8 cellular contexts compared by ENCODE assay signal in the genomic region with DNA sequence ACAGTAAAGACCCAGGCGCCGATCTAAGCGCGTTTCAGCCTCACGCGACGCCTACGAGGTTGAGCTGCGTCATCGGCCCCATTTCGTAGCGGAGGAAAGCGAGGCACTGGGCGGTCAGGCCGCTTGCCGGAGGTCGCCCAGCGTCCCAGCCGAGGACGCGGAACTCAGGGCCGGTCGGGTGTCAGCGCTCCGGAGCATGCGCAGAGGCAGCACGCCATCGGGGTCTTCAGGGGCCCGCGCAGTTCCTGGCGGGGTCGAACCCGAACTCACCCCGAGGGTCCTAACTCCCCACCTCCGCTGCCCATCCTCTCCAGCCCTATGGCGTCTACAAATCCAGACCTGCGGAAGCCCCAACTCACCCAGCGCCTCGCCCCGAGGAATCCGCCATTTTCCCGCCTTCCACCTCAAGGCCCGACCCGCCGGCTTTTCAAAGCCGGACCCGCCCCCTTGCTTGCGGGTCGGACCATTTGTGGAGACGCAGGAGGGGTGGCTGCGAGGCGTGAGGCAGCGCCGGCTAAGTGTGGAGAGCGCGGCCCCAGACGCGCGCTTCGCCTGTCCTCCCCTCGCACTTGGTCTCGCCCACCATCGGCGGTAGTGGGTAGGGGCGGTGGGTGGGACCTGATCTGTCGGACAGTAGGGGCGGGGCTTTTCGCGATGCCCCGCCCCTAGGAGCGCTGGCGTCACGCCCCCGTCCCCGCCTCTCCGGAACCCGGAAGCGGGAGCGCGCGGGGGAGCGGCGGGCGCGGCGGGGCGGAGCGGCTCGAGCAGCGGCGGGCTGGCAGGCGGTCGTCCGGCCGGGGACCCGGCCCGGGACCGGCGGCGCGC. TPM values are rescaled to one million over a fixed set of nuclear protein-coding genes. Genes with fewer than 3 reads are reported as not detected.
A peak's percentile ranks its signal among the peaks of the same experiment; 100 is the strongest.
DNase-seq lines count a peak whose midpoint lies in the region; ATAC-seq and TF ChIP-seq lines count a peak whose summit lies in the region.

Gene HAUS8, minus strand, starts transcription at position 418 of the 825 bp plus-strand sequence. Its CDS starts 30 bp downstream, at position 388.
A gene with protein sequence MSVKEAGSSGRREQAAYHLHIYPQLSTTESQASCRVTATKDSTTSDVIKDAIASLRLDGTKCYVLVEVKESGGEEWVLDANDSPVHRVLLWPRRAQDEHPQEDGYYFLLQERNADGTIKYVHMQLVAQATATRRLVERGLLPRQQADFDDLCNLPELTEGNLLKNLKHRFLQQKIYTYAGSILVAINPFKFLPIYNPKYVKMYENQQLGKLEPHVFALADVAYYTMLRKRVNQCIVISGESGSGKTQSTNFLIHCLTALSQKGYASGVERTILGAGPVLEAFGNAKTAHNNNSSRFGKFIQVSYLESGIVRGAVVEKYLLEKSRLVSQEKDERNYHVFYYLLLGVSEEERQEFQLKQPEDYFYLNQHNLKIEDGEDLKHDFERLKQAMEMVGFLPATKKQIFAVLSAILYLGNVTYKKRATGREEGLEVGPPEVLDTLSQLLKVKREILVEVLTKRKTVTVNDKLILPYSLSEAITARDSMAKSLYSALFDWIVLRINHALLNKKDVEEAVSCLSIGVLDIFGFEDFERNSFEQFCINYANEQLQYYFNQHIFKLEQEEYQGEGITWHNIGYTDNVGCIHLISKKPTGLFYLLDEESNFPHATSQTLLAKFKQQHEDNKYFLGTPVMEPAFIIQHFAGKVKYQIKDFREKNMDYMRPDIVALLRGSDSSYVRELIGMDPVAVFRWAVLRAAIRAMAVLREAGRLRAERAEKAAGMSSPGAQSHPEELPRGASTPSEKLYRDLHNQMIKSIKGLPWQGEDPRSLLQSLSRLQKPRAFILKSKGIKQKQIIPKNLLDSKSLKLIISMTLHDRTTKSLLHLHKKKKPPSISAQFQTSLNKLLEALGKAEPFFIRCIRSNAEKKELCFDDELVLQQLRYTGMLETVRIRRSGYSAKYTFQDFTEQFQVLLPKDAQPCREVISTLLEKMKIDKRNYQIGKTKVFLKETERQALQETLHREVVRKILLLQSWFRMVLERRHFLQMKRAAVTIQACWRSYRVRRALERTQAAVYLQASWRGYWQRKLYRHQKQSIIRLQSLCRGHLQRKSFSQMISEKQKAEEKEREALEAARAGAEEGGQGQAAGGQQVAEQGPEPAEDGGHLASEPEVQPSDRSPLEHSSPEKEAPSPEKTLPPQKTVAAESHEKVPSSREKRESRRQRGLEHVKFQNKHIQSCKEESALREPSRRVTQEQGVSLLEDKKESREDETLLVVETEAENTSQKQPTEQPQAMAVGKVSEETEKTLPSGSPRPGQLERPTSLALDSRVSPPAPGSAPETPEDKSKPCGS (N-terminal part only) (plus strand): TSS at position 743 of the 825 bp plus-strand sequence. CDS start 25,941 bp downstream, outside the sequence.

- H3K9ac ChIP-seq in KMS-11 (peak within 1 kb of the TSS; percentile 90), mucosa of rectum (ENCODE audit: low read depth in 1 of 2, low read length in 2 of 2) (peak within 1 kb of the TSS; percentile 93 to 96)

- DNase-seq in DMS53 treated with DMSO at 0.1 percent for 48 hours (lab: John Stamatoyannopoulos, UW; ENCODE audit: unreplicated experiment) (peak; percentile 80), Panc1 (ENCODE audit: low read depth, low spot score) (peak; percentile 91), erythroblast (lab: John Stamatoyannopoulos, UW) (peak; percentile 100)
- peak; percentile 99 for DNase-seq in activated T-cell treated with anti-CD3 and anti-CD28 coated beads, Interleukin-2, amount 50 U/mL, for 24 hours
- peak; percentile 99 for DNase-seq in stimulated activated CD8-positive, alpha-beta memory T cell treated with anti-CD3 and anti-CD28 coated beads, Interleukin-4, amount 100 ng/mL, for 4 hours (ENCODE audit: low read depth in 2 of 2, low spot score in 1 of 2)

- BruUV-seq in Panc1 (replicated peaks; lab: Mats Ljungman, UMichigan): no TSS peak

- no peaks in the 10 kb centered on the region for H3K9me3 Mint-ChIP-seq in activated T-cell treated with anti-CD3 and anti-CD28 coated beads, Interleukin-2, amount 50 U/mL, for 24 hours

- peak within 1 kb of the TSS; percentile 70 for H3K27ac ChIP-seq in KMS-11
- H3K27ac ChIP-seq in Panc1 (ENCODE audit: low read length): peak within 1 kb of the TSS; percentile 90
- H3K27ac ChIP-seq in mucosa of rectum (ENCODE audit: low read depth in 2 of 2, low read length in 2 of 2): peak within 1 kb of the TSS; percentile 89

- H3K4me1 ChIP-seq in KMS-11 (ENCODE audit: low read depth, poor library complexity, severe bottlenecking) (peaks cover 32% of the 10 kb centered on the region), Panc1 (ENCODE audit: control insufficient read depth, insufficient read depth, low read length) (peaks cover 30% of the 10 kb centered on the region), mucosa of rectum (ENCODE audit: control insufficient read depth in 2 of 2, insufficient read depth in 2 of 2, low read length in 2 of 2) (peaks cover 25 to 32% of the 10 kb centered on the region in 2 donors)

- H3K36me3 ChIP-seq in KMS-11 (ENCODE audit: insufficient read depth) (no peaks in the 10 kb centered on the region), Panc1 (ENCODE audit: control insufficient read depth, insufficient read depth, low read length) (no peaks in the 10 kb centered on the region), mucosa of rectum (ENCODE audit: control insufficient read depth in 2 of 2, insufficient read depth in 2 of 2, low read length in 2 of 2) (peaks cover 4 to 22% of the 10 kb centered on the region in 2 donors)

- in situ Hi-C loops in Panc1 (cut with HindIII; ENCODE audit: low pct_unique_long_range_greater_than_20kb, low sequenced_read_pairs): no loop called here

- H3K9me3 ChIP-seq in Panc1 (ENCODE audit: control insufficient read depth, insufficient read depth, low read depth, low read length) (no peaks in the 10 kb centered on the region), mucosa of rectum (ENCODE audit: control insufficient read depth in 2 of 2, low read length in 2 of 2) (no peaks in the 10 kb centered on the region)

- intact Hi-C loops in Panc1 (cut with micrococcal nuclease; ENCODE audit: unreplicated experiment): no loop called here

- H3K27me3 ChIP-seq in KMS-11 (ENCODE audit: insufficient read depth, low read depth) (no peaks in the 10 kb centered on the region), Panc1 (ENCODE audit: control insufficient read depth, insufficient read depth, low read length) (no peaks in the 10 kb centered on the region), mucosa of rectum (ENCODE audit: control insufficient read depth in 2 of 2, insufficient read depth in 2 of 2, low read length in 2 of 2) (no peaks in the 10 kb centered on the region)

- no peaks in the 10 kb centered on the region for H3K27me3 Mint-ChIP-seq in activated T-cell treated with anti-CD3 and anti-CD28 coated beads, Interleukin-2, amount 50 U/mL, for 24 hours

- H3K36me3 Mint-ChIP-seq in activated T-cell treated with anti-CD3 and anti-CD28 coated beads, Interleukin-2, amount 50 U/mL, for 24 hours (ENCODE audit: low read depth): peaks cover 66% of the 10 kb centered on the region

- peak; percentile 94 for TF ChIP-seq POLR2A in erythroblast (IDR thresholded peaks at IDR 0.05; ENCODE audit: low read length)

- H3K4me3 ChIP-seq in KMS-11 (IDR thresholded peaks at IDR 0.05; ENCODE audit: insufficient read depth, low read depth, low read length) (peak within 1 kb of the TSS; percentile 59), Panc1 (ENCODE audit: low read depth in 2 of 2, low read length in 2 of 2) (peak within 1 kb of the TSS; percentile 68 to 81), mucosa of rectum (ENCODE audit: low read length in 2 of 2) (peak within 1 kb of the TSS; percentile 96 to 97)

- H3K79me2 ChIP-seq in KMS-11 (ENCODE audit: insufficient read depth, low read depth): peaks cover 26% of the 10 kb centered on the region

- H3K27ac Mint-ChIP-seq in activated T-cell treated with anti-CD3 and anti-CD28 coated beads, Interleukin-2, amount 50 U/mL, for 24 hours: peak within 1 kb of the TSS; percentile 100

- H3K4me2 ChIP-seq in KMS-11: peak within 1 kb of the TSS; percentile 89

- H3K4me3 Mint-ChIP-seq in activated T-cell treated with anti-CD3 and anti-CD28 coated beads, Interleukin-2, amount 50 U/mL, for 24 hours: peak within 1 kb of the TSS; percentile 98

- POLR2A ChIA-PET in Panc1 (lab: Charles Lee): no interaction called here

- peak within 1 kb of the TSS; percentile 78 for H2AFZ ChIP-seq in KMS-11 (ENCODE audit: low read depth)

- TF ChIP-seq CTCF in KMS-11 (conservative IDR thresholded peaks at IDR 0.05; ENCODE audit: low read depth, low read length) (no peak), Panc1 (IDR thresholded peaks at IDR 0.05) (no peak)

- H4K20me1 ChIP-seq in KMS-11 (ENCODE audit: insufficient read depth): no peaks in the 10 kb centered on the region

- ATAC-seq in GM21737 (IDR thresholded peaks at IDR 0.05; ENCODE audit: unreplicated experiment): peak; percentile 65
- peak; percentile 89 for ATAC-seq in Panc1

- CTCF ChIA-PET in Panc1 (lab: Charles Lee): interaction anchor here (0.6 kb wide), 1 partner anchor 152 kb away, joined by 4 read pairs; no protein-coding TSS in a partner anchor

- H3K4me1 Mint-ChIP-seq in activated T-cell treated with anti-CD3 and anti-CD28 coated beads, Interleukin-2, amount 50 U/mL, for 24 hours (ENCODE audit: low read depth): peaks cover 64% of the 10 kb centered on the region

RNA-seq across cellular contexts. Expression of gene HAUS8, which starts in this region (rescaled TPM):
- total RNA-seq in Panc1 (2021; ENCODE audit: unreplicated experiment): 18.2 TPM
- polyA plus RNA-seq in Panc1 (2012; ENCODE audit: insufficient read length): 11.2 TPM

RNA-seq across cellular contexts. Expression of the second gene that starts in this region (rescaled TPM):
- total RNA-seq in Panc1 (2021; ENCODE audit: unreplicated experiment): 79.4 TPM
- 91.4 TPM for polyA plus RNA-seq in Panc1 (2012; ENCODE audit: insufficient read length)

Comparison
In these comparisons a context has a peak if more than half of its experiments do, and no peak if none do; other contexts are left out.
1. Peak in every context shown above with its lines: DNase-seq, ATAC-seq, H3K4me3 ChIP-seq and H3K27ac ChIP-seq.